ENCODE assay signal across 8 cellular contexts in the genomic region with DNA sequence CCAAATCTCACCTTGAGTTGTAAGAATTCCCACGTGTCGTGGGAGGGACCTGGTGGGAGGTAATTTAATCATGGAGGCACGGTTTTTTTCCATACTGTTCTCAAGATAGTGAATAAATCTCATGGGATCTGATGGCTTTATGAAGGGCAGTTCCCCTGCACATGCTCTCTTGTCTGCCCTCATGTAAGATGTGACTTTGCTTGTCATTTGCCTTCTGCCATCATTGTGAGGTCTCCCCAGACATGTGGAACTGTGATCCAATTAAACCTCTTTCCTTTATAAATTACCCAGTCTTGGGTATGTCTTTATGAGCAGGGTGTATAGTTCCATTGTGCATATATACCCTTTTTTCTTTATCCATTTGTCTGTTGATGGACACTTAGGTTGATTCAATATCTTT.
"Had no signal": no experiment of that assay in that cellular context is flagged by ENCODE, and none has a peak within 500 bp of the region (broad histone marks: within the 10 kb centered on the region; RNA-seq: fewer than 3 reads in every experiment).

No MANE protein-coding gene starts in this region.

- H3K27ac ChIP-seq: HL-60, KMS-11 had no signal

- ATAC-seq: GM23338, HepG2 had no signal

- DNase-seq: H9, HCEC 1CT, HFFc6, KBM-7 had no signal
